Comparison of ENCODE assay signal across 32 cellular contexts in genomic region chr17:55930291-55930809, GRCh38.
"Had no signal": no experiment of that assay in that cellular context is flagged by ENCODE, and none has a peak within 500 bp of the region (broad histone marks: within the 10 kb centered on the region; RNA-seq: fewer than 3 reads in every experiment).

No MANE protein-coding gene starts in this region.

- H3K27ac ChIP-seq: ascending aorta, cardiac muscle cell, WERI-Rb-1 had no signal

- FAIRE-seq: bronchial epithelial cell had no signal

- ATAC-seq: activated CD4-positive, alpha-beta T cell treated with anti-CD3 and anti-CD28 coated beads for 36 hours; activated CD4-positive, CD25-positive, alpha-beta regulatory T cell treated with anti-CD3 and anti-CD28 coated beads, Interleukin-2, amount 50 U/mL, for 24 hours; activated CD8-positive, alpha-beta memory T cell treated with anti-CD3 and anti-CD28 coated beads, Interleukin-2, amount 10 ng/mL, durations not matched to agents 7 days and 5 days; activated CD8-positive, alpha-beta T cell treated with anti-CD3 and anti-CD28 coated beads, Interleukin-2, amount 10 ng/mL, durations not matched to agents 7 days and 5 days; activated naive CD8-positive, alpha-beta T cell treated with anti-CD3 and anti-CD28 coated beads, Interleukin-2, amount 50 U/mL, for 24 hours; WTC11 had no signal

- DNase-seq: activated CD4-positive, alpha-beta memory T cell treated with anti-CD3 and anti-CD28 coated beads, Interleukin-2, amount 10 ng/mL, durations not matched to agents 7 days and 5 days; activated CD4-positive, alpha-beta T cell treated with anti-CD3 and anti-CD28 coated beads for 1 hour; activated CD4-positive, alpha-beta T cell treated with anti-CD3 and anti-CD28 coated beads for 36 hours; activated CD4-positive, alpha-beta T cell treated with anti-CD3 and anti-CD28 coated beads for 48 hours; activated CD4-positive, alpha-beta T cell treated with anti-CD3 and anti-CD28 coated beads, Interleukin-2, amount 10 ng/mL, durations not matched to agents 7 days and 5 days; activated CD4-positive, alpha-beta T cell treated with anti-CD3 and anti-CD28 coated beads, Interleukin-2, amount 50 U/mL, for 48 hours; activated CD4-positive, CD25-positive, alpha-beta regulatory T cell; activated CD8-positive, alpha-beta memory T cell treated with anti-CD3 and anti-CD28 coated beads for 24 hours; activated CD8-positive, alpha-beta memory T cell treated with anti-CD3 and anti-CD28 coated beads, Interleukin-2, amount 10 ng/mL, durations not matched to agents 7 days and 5 days; activated CD8-positive, alpha-beta memory T cell treated with anti-CD3 and anti-CD28 coated beads, Interleukin-2, amount 50 U/mL, for 48 hours; activated CD8-positive, alpha-beta T cell treated with anti-CD3 and anti-CD28 coated beads, Interleukin-2, amount 10 ng/mL, durations not matched to agents 7 days and 5 days; activated effector memory CD4-positive, alpha-beta T cell treated with Interleukin-2 at 50 U/mL for 16 hours; activated gamma-delta T cell; activated naive CD4-positive, alpha-beta T cell treated with anti-CD3 and anti-CD28 coated beads, Interleukin-2, amount 10 ng/mL, durations not matched to agents 7 days and 5 days; activated naive CD4-positive, alpha-beta T cell treated with Interleukin-2 at 50 U/mL for 16 hours; activated naive CD8-positive, alpha-beta T cell treated with anti-CD3 and anti-CD28 coated beads, Interleukin-2, amount 10 ng/mL, durations not matched to agents 7 days and 5 days; activated naive CD8-positive, alpha-beta T cell treated with anti-CD3 and anti-CD28 coated beads, Interleukin-2, amount 50 U/mL, for 24 hours; activated T-cell treated with anti-CD3 and anti-CD28 coated beads, Interleukin-2, amount 50 U/mL, for 24 hours; activated T-cell treated with anti-CD3 and anti-CD28 coated beads, Interleukin-2, amount 50 U/mL, for 48 hours; amygdala; anterior cingulate cortex; caudate nucleus; cerebellar nuclear complex; T-helper 1 cell; T-helper 2 cell; T-helper 9 cell; WERI-Rb-1 had no signal

- H3K27me3 ChIP-seq: ascending aorta had no signal

- H3K9me3 ChIP-seq: ascending aorta had no signal

- H3K4me1 ChIP-seq: ascending aorta had no signal

- H3K36me3 ChIP-seq: ascending aorta, cardiac muscle cell, WERI-Rb-1 had no signal

- H3K4me3 ChIP-seq: ascending aorta, cardiac muscle cell had no signal
